Comparison of ENCODE assay signal across 1 cellular context in genomic region chr9:72930828-72931227, GRCh38.
TF ChIP-seq lines count a peak whose summit lies in the region.

No MANE protein-coding gene starts in this region.

TF ChIP-seq in A549, 52 proteins besides CTCF, POLR2A, EP300 and RAD21 (continued from another document):
- TF ChIP-seq E2F6 (IDR thresholded peaks at IDR 0.05; ENCODE audit: borderline replicate concordance, low read depth): no peak
- TF ChIP-seq NFE2L2 (conservative IDR thresholded peaks at IDR 0.05; ENCODE audit: low read length): no peak
- TF ChIP-seq FOSL2 (IDR thresholded peaks at IDR 0.05): no peak
- TF ChIP-seq FOSL2 (CRISPR knock-in tag; IDR thresholded peaks at IDR 0.05): no peak
- TF ChIP-seq ZSCAN20 (CRISPR knock-in tag; IDR thresholded peaks at IDR 0.05): no peak
- no peak for TF ChIP-seq REST (IDR thresholded peaks at IDR 0.05)
- peak; percentile 74; the same call in 1 of the 2 replicates for TF ChIP-seq TP53 (CRISPR knock-in tag; IDR thresholded peaks at IDR 0.05)
- no peak for TF ChIP-seq ELK1 (IDR thresholded peaks at IDR 0.05; ENCODE audit: low read depth, low read length)
- peak; percentile 80 for TF ChIP-seq RARB (CRISPR knock-in tag; IDR thresholded peaks at IDR 0.05)
- no peak for TF ChIP-seq BHLHE40 (IDR thresholded peaks at IDR 0.05; ENCODE audit: low read depth, low read length)
- TF ChIP-seq GATA3 (IDR thresholded peaks at IDR 0.05; ENCODE audit: borderline replicate concordance): peak; percentile 34; the same call in 1 of the 2 replicates
- peak; percentile 13 for TF ChIP-seq MAFK (IDR thresholded peaks at IDR 0.05; ENCODE audit: partially characterized antibody)
- no peak for TF ChIP-seq KDM5A (IDR thresholded peaks at IDR 0.05)
- TF ChIP-seq EHF (CRISPR knock-in tag; IDR thresholded peaks at IDR 0.05): no peak
- TF ChIP-seq MAZ (IDR thresholded peaks at IDR 0.05; ENCODE audit: borderline replicate concordance, low read depth, low read length): no peak
- TF ChIP-seq KDM1A (IDR thresholded peaks at IDR 0.05; ENCODE audit: low read depth): no peak
- no peak for TF ChIP-seq CEBPB (IDR thresholded peaks at IDR 0.05)
- TF ChIP-seq NR3C1 (IDR thresholded peaks at IDR 0.05): no peak
- peak; percentile 48 to 69; a peak in 2 of 5 replicates for TF ChIP-seq JUN (IDR thresholded peaks at IDR 0.05)
- no peak for TF ChIP-seq ESRRA (IDR thresholded peaks at IDR 0.05; ENCODE audit: borderline replicate concordance, low read length)
- TF ChIP-seq CHD4 (IDR thresholded peaks at IDR 0.05; ENCODE audit: borderline replicate concordance): no peak
- peak; percentile 84; the same call in 1 of the 2 replicates for TF ChIP-seq HOXA7 (CRISPR knock-in tag; IDR thresholded peaks at IDR 0.05)
- no peak for TF ChIP-seq RNF2 (IDR thresholded peaks at IDR 0.05; ENCODE audit: borderline replicate concordance, low read depth)
- TF ChIP-seq RFX5 (IDR thresholded peaks at IDR 0.05): no peak
- TF ChIP-seq NPAS2 (CRISPR knock-in tag; IDR thresholded peaks at IDR 0.05; ENCODE audit: borderline replicate concordance): no peak
- TF ChIP-seq EHMT2 (IDR thresholded peaks at IDR 0.05; ENCODE audit: low read depth): no peak
- TF ChIP-seq HOXB13 (CRISPR knock-in tag; IDR thresholded peaks at IDR 0.05; ENCODE audit: low read depth): 0 out of 2 replicates have a peak, but pooled peaks have one; percentile 51
- TF ChIP-seq HOXB5 (CRISPR knock-in tag; IDR thresholded peaks at IDR 0.05): no peak
- no peak for TF ChIP-seq HMGXB4 (CRISPR knock-in tag; IDR thresholded peaks at IDR 0.05; ENCODE audit: borderline replicate concordance)
- TF ChIP-seq HDAC2 (IDR thresholded peaks at IDR 0.05): no peak
- TF ChIP-seq SMC3 (IDR thresholded peaks at IDR 0.05): peak; percentile 39; the same call in 2 of the 3 replicates
- TF ChIP-seq CHD2 (IDR thresholded peaks at IDR 0.05; ENCODE audit: low read length, partially characterized antibody): no peak
- TF ChIP-seq ATOH8 (CRISPR knock-in tag; IDR thresholded peaks at IDR 0.05; ENCODE audit: low read depth): no peak
- no peak for TF ChIP-seq PHF8 (IDR thresholded peaks at IDR 0.05; ENCODE audit: borderline replicate concordance, low read depth)
- TF ChIP-seq TFCP2L1 (CRISPR knock-in tag; IDR thresholded peaks at IDR 0.05): peak; percentile 29; the same call in 1 of the 2 replicates
- TF ChIP-seq SREBF2 (IDR thresholded peaks at IDR 0.05): no peak
- TF ChIP-seq FOXS1 (CRISPR knock-in tag; IDR thresholded peaks at IDR 0.05): 0 out of 2 replicates have a peak, but pooled peaks have one; percentile 15
- TF ChIP-seq JUNB (IDR thresholded peaks at IDR 0.05): no peak
- no peak for TF ChIP-seq PBX3 (IDR thresholded peaks at IDR 0.05)
- no peak for TF ChIP-seq ZNF302 (CRISPR knock-in tag; IDR thresholded peaks at IDR 0.05)
- no peak for TF ChIP-seq ZFP36 (IDR thresholded peaks at IDR 0.05; ENCODE audit: borderline replicate concordance, partially characterized antibody)
- no peak for TF ChIP-seq RCOR1 (IDR thresholded peaks at IDR 0.05; ENCODE audit: low read depth, low read length)
- TF ChIP-seq BCL3 (IDR thresholded peaks at IDR 0.05): no peak
- TF ChIP-seq MYC (IDR thresholded peaks at IDR 0.05; ENCODE audit: borderline replicate concordance, low read length): no peak
- no peak for TF ChIP-seq MAX (IDR thresholded peaks at IDR 0.05)
- TF ChIP-seq HES2 (IDR thresholded peaks at IDR 0.05): no peak
- TF ChIP-seq ZC3H11A (IDR thresholded peaks at IDR 0.05): no peak
- TF ChIP-seq CBX2 (IDR thresholded peaks at IDR 0.05; ENCODE audit: borderline replicate concordance, low read depth): no peak
